17 cellular contexts compared by ENCODE assay signal in the genomic region with DNA sequence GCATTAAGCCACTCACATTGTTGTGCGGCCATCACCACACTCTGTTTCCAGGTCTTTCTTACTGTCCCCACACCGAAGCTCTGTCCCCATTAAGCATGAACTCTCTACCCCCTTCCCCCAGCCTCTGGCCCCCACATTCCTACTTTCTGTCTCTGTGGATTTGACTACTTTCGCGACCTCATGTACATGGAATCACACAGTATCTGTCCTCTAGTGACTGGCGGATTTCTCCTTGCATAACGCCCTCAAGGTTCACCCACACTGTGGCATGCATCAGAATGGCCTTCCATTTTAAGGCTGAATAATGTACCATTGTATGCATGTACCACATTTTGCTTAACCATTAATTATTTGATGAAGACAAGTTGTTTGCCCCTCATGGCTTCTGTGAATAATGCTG.
"Had no signal": no experiment of that assay in that cellular context is flagged by ENCODE, and none has a peak within 500 bp of the region (broad histone marks: within the 10 kb centered on the region; RNA-seq: fewer than 3 reads in every experiment).

No MANE protein-coding gene starts in this region.

- H3K9ac ChIP-seq: parathyroid adenoma had no signal

- H3K4me3 Mint-ChIP-seq: activated CD4-positive, alpha-beta memory T cell treated with anti-CD3 and anti-CD28 coated beads, Interleukin-2, amount 10 ng/mL, durations not matched to agents 7 days and 5 days; activated naive CD8-positive, alpha-beta T cell treated with anti-CD3 and anti-CD28 coated beads, Interleukin-2, amount 50 U/mL, for 24 hours; activated T-cell treated with anti-CD3 and anti-CD28 coated beads, Interleukin-2, amount 50 U/mL, for 24 hours; immature natural killer cell had no signal

- H3K4me1 Mint-ChIP-seq: activated CD4-positive, alpha-beta memory T cell treated with anti-CD3 and anti-CD28 coated beads, Interleukin-2, amount 10 ng/mL, durations not matched to agents 7 days and 5 days; activated naive CD8-positive, alpha-beta T cell treated with anti-CD3 and anti-CD28 coated beads, Interleukin-2, amount 50 U/mL, for 24 hours; immature natural killer cell had no signal

- H3K4me1 ChIP-seq: parathyroid adenoma had no signal

- H3K27ac Mint-ChIP-seq: activated CD4-positive, alpha-beta memory T cell treated with anti-CD3 and anti-CD28 coated beads, Interleukin-2, amount 10 ng/mL, durations not matched to agents 7 days and 5 days; activated naive CD8-positive, alpha-beta T cell treated with anti-CD3 and anti-CD28 coated beads, Interleukin-2, amount 50 U/mL, for 24 hours; activated T-cell treated with anti-CD3 and anti-CD28 coated beads, Interleukin-2, amount 50 U/mL, for 24 hours; activated T-helper 2 cell treated with anti-CD3 and anti-CD28 coated beads, Interferon-gamma antibody, Interleukin-2, Interleukin-4, amounts not matched to agents 10 μg/mL and 5 μg/mL and 100 μg/mL, durations not matched to agents 14 hours and 24 hours and 36 hours; immature natural killer cell; naive B cell had no signal

- H3K9me3 Mint-ChIP-seq: immature natural killer cell had no signal

- H3K27ac ChIP-seq: parathyroid adenoma had no signal

- H3K36me3 Mint-ChIP-seq: immature natural killer cell, naive B cell had no signal

- ATAC-seq: activated naive CD8-positive, alpha-beta T cell treated with anti-CD3 and anti-CD28 coated beads, Interleukin-2, amount 50 U/mL, for 24 hours; SK-N-SH treated with all-trans-retinoic acid at 6 μM for 48 hours had no signal

- DNase-seq: activated CD4-positive, alpha-beta T cell treated with anti-CD3 and anti-CD28 coated beads for 48 hours; activated CD4-positive, CD25-positive, alpha-beta regulatory T cell; activated naive CD4-positive, alpha-beta T cell treated with Interleukin-2 at 50 U/mL for 16 hours; activated naive CD8-positive, alpha-beta T cell treated with anti-CD3 and anti-CD28 coated beads, Interleukin-2, amount 50 U/mL, for 24 hours; activated T-cell treated with anti-CD3 and anti-CD28 coated beads, Interleukin-2, amount 50 U/mL, for 24 hours; aorta; dermis blood vessel endothelial cell; effector memory CD4-positive, alpha-beta T cell; immature natural killer cell; naive B cell; stimulated activated naive CD4-positive, alpha-beta T cell; T-helper 1 cell; T-helper 9 cell had no signal

- H3K27me3 Mint-ChIP-seq: activated CD4-positive, alpha-beta memory T cell treated with anti-CD3 and anti-CD28 coated beads, Interleukin-2, amount 10 ng/mL, durations not matched to agents 7 days and 5 days; activated naive CD8-positive, alpha-beta T cell treated with anti-CD3 and anti-CD28 coated beads, Interleukin-2, amount 50 U/mL, for 24 hours; activated T-cell treated with anti-CD3 and anti-CD28 coated beads, Interleukin-2, amount 50 U/mL, for 24 hours had no signal
